Comparison of ENCODE assay signal across 9 cellular contexts in genomic region chr5:73596705-73597328, GRCh38. TPM values are rescaled to one million over a fixed set of nuclear protein-coding genes. Genes with fewer than 3 reads are reported as not detected.
A peak's percentile ranks its signal among the peaks of the same experiment; 100 is the strongest.
DNase-seq lines count a peak whose midpoint lies in the region; ATAC-seq lines count a peak whose summit lies in the region.
"Had no signal": no experiment of that assay in that cellular context is flagged by ENCODE, and none has a peak within 500 bp of the region (broad histone marks: within the 10 kb centered on the region; RNA-seq: fewer than 3 reads in every experiment).

No MANE protein-coding gene starts in this region.

- in situ Hi-C loops in Caki2 (cut with HindIII; ENCODE audit: low pct_unique_long_range_greater_than_20kb, low sequenced_read_pairs): no loop called here
- in situ Hi-C loops in HAP-1 (cut with MboI; ENCODE audit: low sequenced_read_pairs): no loop called here

- H3K4me1 ChIP-seq in HAP-1 (no peaks in the 10 kb centered on the region), SJCRH30 (no peaks in the 10 kb centered on the region; the same call in 1 of the 2 replicates)

- H3K9me3 ChIP-seq in HAP-1: no peaks in the 10 kb centered on the region; the same call in 1 of the 2 replicates
- H3K9me3 ChIP-seq in SJCRH30 (replicated peaks): no peaks in the 10 kb centered on the region; the same call in 1 of the 2 replicates

- DNase-seq in Caki2 (ENCODE audit: low read depth): peak; percentile 6
- peak; percentile 48 to 73 for DNase-seq in HAP-1 (ENCODE audit: low spot score in 2 of 2)
- peak; percentile 45 to 70 for DNase-seq in SJCRH30
- DNase-seq in foreskin melanocyte: peak; percentile 32

- H3K36me3 ChIP-seq in HAP-1 (replicated peaks) (no peaks in the 10 kb centered on the region), SJCRH30 (no peaks in the 10 kb centered on the region)

- no peak overlapping the region for H3K4me3 ChIP-seq in HAP-1
- H3K4me3 ChIP-seq in SJCRH30: no peak overlapping the region

- H3K27ac ChIP-seq in SJCRH30: no peak overlapping the region

- ATAC-seq in GM18520 (IDR thresholded peaks at IDR 0.05; ENCODE audit: unreplicated experiment): no peak
- ATAC-seq in GM21381 (IDR thresholded peaks at IDR 0.05; ENCODE audit: unreplicated experiment): no peak
- no peak for ATAC-seq in GM21723 (IDR thresholded peaks at IDR 0.05; ENCODE audit: unreplicated experiment)
- ATAC-seq in HG03432 (IDR thresholded peaks at IDR 0.05; ENCODE audit: unreplicated experiment): no peak

- peaks cover 2% of the 10 kb centered on the region; the same call in 1 of the 2 replicates for H3K27me3 ChIP-seq in HAP-1 (ENCODE audit: low read depth)
- H3K27me3 ChIP-seq in SJCRH30: no peaks in the 10 kb centered on the region

RNA-seq across cellular contexts. Expression of gene ARHGEF28, which starts 29.2 kb away (rescaled TPM):
- 11.2 and 26.6 TPM in 2 replicates for total RNA-seq in Caki2 (2014; rRNA removed; shearing (Covaris generic); ENCODE audit: low replicate concordance)
- 5.2 and 5.8 TPM in 2 replicates for total RNA-seq in SJCRH30 (2014; rRNA removed; shearing (Covaris generic))
- total RNA-seq: T-helper 2 cell treated with Interferon-gamma antibody and Interleukin-4, amounts not matched to agents 100 ng/mL and 5 ng/mL, for 36 hours had no signal

RNA-seq across cellular contexts. Expression of gene UTP15, which starts 31.3 kb away (rescaled TPM):
- 4.8 and 14.5 TPM in 2 replicates for total RNA-seq in Caki2 (2014; rRNA removed; shearing (Covaris generic); ENCODE audit: low replicate concordance)
- total RNA-seq in SJCRH30 (2014; rRNA removed; shearing (Covaris generic)): 45.3 and 47.1 TPM in 2 replicates

RNA-seq across cellular contexts. Expression of gene ANKRA2, which starts 31.4 kb away (rescaled TPM):
- 7.8 and 11.4 TPM in 2 replicates for total RNA-seq in Caki2 (2014; rRNA removed; shearing (Covaris generic); ENCODE audit: low replicate concordance)
- total RNA-seq in SJCRH30 (2014; rRNA removed; shearing (Covaris generic)): 12.2 and 13.2 TPM in 2 replicates

Comparison
In these comparisons a context has a peak if more than half of its experiments do, and no peak if none do; other contexts are left out.
1. DNase-seq: peak in every context shown above with its lines; median percentile 60 in HAP-1; 58 in SJCRH30; 32 in foreskin melanocyte; 6 in Caki2.